Comparison of ENCODE assay signal across 8 cellular contexts in the genomic region with DNA sequence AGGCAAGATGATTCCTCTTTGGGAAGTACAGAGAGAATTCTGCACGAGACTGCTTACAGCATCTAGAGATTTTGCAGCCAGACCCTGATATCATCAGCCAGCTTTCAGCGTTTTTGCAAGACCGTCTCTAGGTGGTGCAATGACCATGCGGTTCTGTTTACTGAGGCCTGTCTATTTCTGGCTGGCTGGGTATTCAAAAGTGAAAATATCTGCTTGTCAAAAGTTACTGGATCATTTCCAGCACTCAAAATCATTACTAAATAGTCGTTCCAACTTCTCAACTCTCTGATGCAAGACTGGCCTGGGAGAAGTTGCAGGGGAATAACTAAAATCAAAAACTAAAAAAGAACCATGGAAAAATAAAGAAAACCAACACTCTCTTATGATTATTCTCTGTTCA.
DNase-seq lines count a peak whose midpoint lies in the region; ATAC-seq and TF ChIP-seq lines count a peak whose summit lies in the region.

No MANE protein-coding gene starts in this region.

- H3K9ac ChIP-seq in SK-N-SH (no peak overlapping the region), mesenchymal stem cell (ENCODE audit: low read length) (peak overlapping the region; percentile 38)

- H3K4me2 ChIP-seq in SK-N-SH (no peak overlapping the region), mesenchymal stem cell (ENCODE audit: low read length, poor library complexity, severe bottlenecking) (no peak overlapping the region)

- no peak overlapping the region for H3K4me3 ChIP-seq in SK-N-SH (ENCODE audit: low read depth in 2 of 2, low read length in 1 of 2)
- H3K4me3 ChIP-seq in mesenchymal stem cell (ENCODE audit: insufficient read depth in 1 of 2, low read depth in 1 of 2, low read length in 2 of 2) = no peak overlapping the region
- no peak overlapping the region for H3K4me3 ChIP-seq in upper lobe of left lung

- H3K23ac ChIP-seq in mesenchymal stem cell (ENCODE audit: low read length in 2 of 2) = no peak overlapping the region

- no peaks in the 10 kb centered on the region for H3K36me3 ChIP-seq in SK-N-SH (replicated peaks in 1 of 2; ENCODE audit: control insufficient read depth in 1 of 2, insufficient read depth in 2 of 2, low read length in 1 of 2)
- no peaks in the 10 kb centered on the region for H3K36me3 ChIP-seq in mesenchymal stem cell (ENCODE audit: control insufficient read depth in 1 of 2, insufficient read depth in 2 of 2, low read depth in 1 of 2, low read length in 2 of 2)
- H3K36me3 ChIP-seq in upper lobe of left lung = peaks cover 0 to 22% (median 12%) of the 10 kb centered on the region in 4 donors

- TF ChIP-seq EP300 in SK-N-SH (IDR thresholded peaks at IDR 0.05; ENCODE audit: borderline replicate concordance in 1 of 2, low read depth in 1 of 2, low read length in 1 of 2) (no peak), upper lobe of left lung (IDR thresholded peaks at IDR 0.05) (peak in 1 of 4 donors; percentile 27)

- ATAC-seq in GM21528 (IDR thresholded peaks at IDR 0.05; ENCODE audit: low FRiP score, unreplicated experiment) (peak; percentile 54), upper lobe of left lung (ENCODE audit: low FRiP score in 2 of 2) (peak; percentile 87 to 89)

- H4K91ac ChIP-seq in mesenchymal stem cell (ENCODE audit: low read length) = no peak overlapping the region

- H2AK5ac ChIP-seq in mesenchymal stem cell (ENCODE audit: low read length, severe bottlenecking) = no peak overlapping the region

- TF ChIP-seq CTCF in SK-N-SH (IDR thresholded peaks at IDR 0.05) = peak; percentile 61
- peak in 4 of 6 experiments; percentile 14 to 49 (median 26) for TF ChIP-seq CTCF in upper lobe of left lung (IDR thresholded peaks at IDR 0.05)

- H3K9me2 ChIP-seq in SK-N-SH = no peaks in the 10 kb centered on the region

- no peaks in the 10 kb centered on the region for H3K27me3 Mint-ChIP-seq in IgD-negative memory B cell

- H4K8ac ChIP-seq in mesenchymal stem cell (ENCODE audit: low read length) = no peak overlapping the region

- no peak for TF ChIP-seq POLR2A in upper lobe of left lung (IDR thresholded peaks at IDR 0.05)

- peaks cover 0 to 3% of the 10 kb centered on the region in 2 experiments; a peak in 2 of 4 replicates for H3K4me1 ChIP-seq in SK-N-SH (ENCODE audit: control insufficient read depth in 1 of 2, insufficient read depth in 2 of 2, low read depth in 1 of 2, low read length in 1 of 2)
- no peaks in the 10 kb centered on the region for H3K4me1 ChIP-seq in mesenchymal stem cell (ENCODE audit: control insufficient read depth, insufficient read depth, low read depth, low read length)
- peaks cover 12 to 19% (median 16%) of the 10 kb centered on the region in 4 donors for H3K4me1 ChIP-seq in upper lobe of left lung

- no peak overlapping the region for H2BK15ac ChIP-seq in mesenchymal stem cell (ENCODE audit: low read depth, poor library complexity, severe bottlenecking)

- TF ChIP-seq RAD21 in SK-N-SH (IDR thresholded peaks at IDR 0.05; ENCODE audit: low read length) = peak; percentile 98

- H3K18ac ChIP-seq in mesenchymal stem cell (ENCODE audit: low read depth in 1 of 2, low read length in 2 of 2) = no peak overlapping the region

- no peak overlapping the region for H3K4me3 Mint-ChIP-seq in IgD-negative memory B cell

- H3K14ac ChIP-seq in mesenchymal stem cell (ENCODE audit: low read length in 2 of 2) = no peak overlapping the region

- H3K27me3 ChIP-seq in SK-N-SH (ENCODE audit: insufficient read depth) (no peaks in the 10 kb centered on the region), mesenchymal stem cell (ENCODE audit: control insufficient read depth in 1 of 2, insufficient read depth in 1 of 2, low read length in 2 of 2) (peaks cover 0 to 2% of the 10 kb centered on the region in 2 experiments), upper lobe of left lung (no peaks in the 10 kb centered on the region)

- H3K9me3 ChIP-seq in SK-N-SH (no peaks in the 10 kb centered on the region), mesenchymal stem cell (ENCODE audit: control insufficient read depth, low read length) (no peaks in the 10 kb centered on the region), upper lobe of left lung (no peaks in the 10 kb centered on the region)

- peak overlapping the region in 1 of 2 experiments; percentile 29; a peak in 1 of 4 replicates for H3K27ac ChIP-seq in SK-N-SH (ENCODE audit: low read depth in 2 of 2, low read length in 1 of 2)
- H3K27ac ChIP-seq in mesenchymal stem cell (ENCODE audit: low read length, poor library complexity, severe bottlenecking) = no peak overlapping the region
- peak overlapping the region in 2 of 4 donors; percentile 36 to 44 for H3K27ac ChIP-seq in upper lobe of left lung

- H3F3A ChIP-seq in SK-N-SH (replicated peaks; ENCODE audit: insufficient read depth) = no peaks in the 10 kb centered on the region

- CTCF ChIA-PET in SK-N-SH (lab: Yijun Ruan, JAX) = interaction anchor here (0.5 to 4.0 kb wide), 61 partner anchors 9 to 1223 kb away, joined by 3 to 47 read pairs (median 4); no protein-coding TSS in a partner anchor

- WGBS in SK-N-SH (ENCODE audit: low lambda C conversion rate) = 6% methylated on average over 5 of the region's 5 CpGs
- 32% methylated on average over 3 of the region's 5 CpGs for WGBS in mesenchymal stem cell
- WGBS in upper lobe of left lung, 2 donors = 7 to 8% methylated on average over 5 of the region's 5 CpGs

- no peak overlapping the region for H2BK12ac ChIP-seq in mesenchymal stem cell (ENCODE audit: low read length in 2 of 2)

- H3K27ac Mint-ChIP-seq in IgD-negative memory B cell = peak overlapping the region in 2 of 3 donors; percentile 43 to 94

- no peaks in the 10 kb centered on the region for H3K79me1 ChIP-seq in mesenchymal stem cell (replicated peaks; ENCODE audit: low read length, poor library complexity, severe bottlenecking)

- H3K79me2 ChIP-seq in SK-N-SH (ENCODE audit: insufficient read depth) = no peaks in the 10 kb centered on the region

- H3K36me3 Mint-ChIP-seq in IgD-negative memory B cell = peaks cover 13% of the 10 kb centered on the region

- DNase-seq in NCI-H510A treated with DMSO at 0.1 percent for 48 hours (lab: John Stamatoyannopoulos, UW) (peak; percentile 28), NCI-H510A (lab: John Stamatoyannopoulos, UW) (no peak), SK-N-SH (peak; percentile 73), dermis blood vessel endothelial cell (peak; percentile 73), mesenchymal stem cell (peak; percentile 82), upper lobe of left lung (peak in 1 of 2 donors; percentile 61)

- POLR2A ChIA-PET in SK-N-SH (lab: Yijun Ruan, JAX) = no interaction called here

- no peak overlapping the region for H2BK120ac ChIP-seq in mesenchymal stem cell (ENCODE audit: low read depth, low read length)

- H2AFZ ChIP-seq in SK-N-SH (ENCODE audit: low read depth) = no peak overlapping the region
- no peak overlapping the region for H2AFZ ChIP-seq in mesenchymal stem cell (ENCODE audit: low read depth, low read length)

- no peaks in the 10 kb centered on the region for H4K20me1 ChIP-seq in SK-N-SH (ENCODE audit: insufficient read depth)

- H2BK5ac ChIP-seq in mesenchymal stem cell (ENCODE audit: low read depth, low read length, poor library complexity, severe bottlenecking) = no peak overlapping the region

- H3K4me1 Mint-ChIP-seq in IgD-negative memory B cell = peaks cover 10 to 11% (median 11%) of the 10 kb centered on the region in 3 donors

- no peaks in the 10 kb centered on the region for H3K9me3 Mint-ChIP-seq in IgD-negative memory B cell

- H3K4ac ChIP-seq in mesenchymal stem cell (ENCODE audit: low read depth in 1 of 2, low read length in 2 of 2) = no peak overlapping the region

TF ChIP-seq in SK-N-SH, 30 proteins besides CTCF, POLR2A, EP300 and RAD21:
- TF ChIP-seq SMC3 (IDR thresholded peaks at IDR 0.05; ENCODE audit: low read depth, low read length) = peak; percentile 69
- TF ChIP-seq CHD2 (IDR thresholded peaks at IDR 0.05; ENCODE audit: low read length, partially characterized antibody) = peak; percentile 54
- peak; percentile 88 for TF ChIP-seq GATA2 (CRISPR knock-in tag; IDR thresholded peaks at IDR 0.05)
- no peak for TF ChIP-seq FOXJ3 (CRISPR knock-in tag; IDR thresholded peaks at IDR 0.05)
TF ChIP-seq in SK-N-SH: peak in this region for 3.
